ENCODE assay signal across 25 cellular contexts in the genomic region with DNA sequence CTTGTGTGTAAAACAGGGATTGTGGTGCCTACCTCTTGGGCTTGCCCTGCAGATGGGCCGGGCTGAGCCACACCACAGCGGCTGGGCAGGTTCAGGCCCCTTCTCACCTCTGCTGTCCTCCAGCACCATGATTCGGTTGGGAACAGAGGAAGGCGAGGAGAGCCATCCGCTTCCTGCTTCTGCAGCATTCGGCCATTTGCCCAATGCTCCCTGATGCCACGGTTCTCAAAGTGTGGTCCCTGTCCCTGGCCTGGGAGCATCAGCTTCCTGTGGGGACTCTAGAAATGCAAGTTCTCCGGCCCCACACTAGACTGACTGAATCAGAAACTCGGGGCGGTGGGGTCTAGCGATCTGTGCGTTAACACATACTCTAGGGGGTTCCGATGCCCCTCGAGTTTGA.
"Had no signal": no experiment of that assay in that cellular context is flagged by ENCODE, and none has a peak within 500 bp of the region (broad histone marks: within the 10 kb centered on the region; RNA-seq: fewer than 3 reads in every experiment).

No MANE protein-coding gene starts in this region.

- DNase-seq: Kasumi-1, MG63, NCI-H1048, NCI-H1092 treated with DMSO at 0.1 percent for 48 hours, NCI-H1105 treated with DMSO at 0.1 percent for 48 hours, NCI-H1436, NCI-H187, NCI-H1930, NCI-H2029 treated with DMSO at 0.1 percent for 48 hours, NCI-H2081 treated with DMSO at 0.1 percent for 48 hours, NCI-H2107, NCI-H2171, NCI-H2227 treated with DMSO at 0.1 percent for 48 hours, NCI-H345, NCI-H446, NCI-H510A treated with DMSO at 0.1 percent for 48 hours, NCI-H524 treated with DMSO at 0.1 percent for 48 hours, NCI-H526 treated with DMSO at 0.1 percent for 48 hours, NCI-H774, SIG-M5 had no signal

- H2AFZ ChIP-seq: PC-9 had no signal

- H3K36me3 ChIP-seq: MG63, SJCRH30 had no signal

- H3K27me3 ChIP-seq: MG63, SJCRH30 had no signal

- H3K9me3 ChIP-seq: MG63, SJCRH30 had no signal

- H3K4me3 ChIP-seq: MG63, PC-9, SJCRH30, SK-N-MC had no signal

- H3K4me2 ChIP-seq: PC-9 had no signal

- ATAC-seq: Right ventricle myocardium inferior had no signal

- H3K27ac ChIP-seq: PC-9, RWPE1, SJCRH30, SK-N-MC had no signal
